ENCODE assay signal across 1 cellular context in the genomic region with DNA sequence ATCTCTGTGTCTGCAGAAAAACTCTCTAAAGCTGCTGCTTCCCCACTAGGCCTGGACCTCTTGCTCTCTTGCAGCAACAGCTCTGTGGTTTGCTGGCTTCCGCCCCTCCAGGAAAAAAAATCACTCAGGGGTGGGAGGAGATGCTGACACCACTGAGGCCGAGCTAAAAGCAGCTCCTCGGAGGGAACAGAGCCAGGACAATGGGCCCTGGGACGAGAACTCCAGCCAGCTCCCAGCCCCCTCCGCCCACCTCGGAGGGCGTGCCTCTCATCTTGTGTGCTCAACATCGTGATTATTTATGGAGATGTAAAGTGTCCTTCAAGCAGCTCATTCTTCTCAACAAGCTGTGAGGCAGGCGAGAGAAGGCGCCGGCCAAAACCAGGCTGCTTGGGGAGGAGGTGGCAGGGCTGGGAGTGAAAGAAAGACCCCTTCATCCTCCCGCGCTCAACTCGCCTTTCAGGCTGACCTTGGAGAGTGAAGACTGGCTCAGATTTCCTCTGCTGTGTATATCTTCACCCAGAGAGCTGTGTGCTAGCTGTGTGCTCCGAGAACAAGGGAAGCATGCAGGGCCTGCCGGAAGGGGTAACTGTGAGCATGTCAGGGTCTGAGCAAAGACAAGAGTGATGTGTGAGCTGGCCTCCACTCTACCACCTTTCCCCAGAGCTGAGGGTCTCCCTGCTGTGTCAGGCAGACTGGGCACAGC.
TF ChIP-seq lines count a peak whose summit lies in the region.

No MANE protein-coding gene starts in this region.

TF ChIP-seq in SK-N-SH, 30 proteins besides CTCF, POLR2A, EP300 and RAD21 (continued from another document):
- TF ChIP-seq, protein P1, sequence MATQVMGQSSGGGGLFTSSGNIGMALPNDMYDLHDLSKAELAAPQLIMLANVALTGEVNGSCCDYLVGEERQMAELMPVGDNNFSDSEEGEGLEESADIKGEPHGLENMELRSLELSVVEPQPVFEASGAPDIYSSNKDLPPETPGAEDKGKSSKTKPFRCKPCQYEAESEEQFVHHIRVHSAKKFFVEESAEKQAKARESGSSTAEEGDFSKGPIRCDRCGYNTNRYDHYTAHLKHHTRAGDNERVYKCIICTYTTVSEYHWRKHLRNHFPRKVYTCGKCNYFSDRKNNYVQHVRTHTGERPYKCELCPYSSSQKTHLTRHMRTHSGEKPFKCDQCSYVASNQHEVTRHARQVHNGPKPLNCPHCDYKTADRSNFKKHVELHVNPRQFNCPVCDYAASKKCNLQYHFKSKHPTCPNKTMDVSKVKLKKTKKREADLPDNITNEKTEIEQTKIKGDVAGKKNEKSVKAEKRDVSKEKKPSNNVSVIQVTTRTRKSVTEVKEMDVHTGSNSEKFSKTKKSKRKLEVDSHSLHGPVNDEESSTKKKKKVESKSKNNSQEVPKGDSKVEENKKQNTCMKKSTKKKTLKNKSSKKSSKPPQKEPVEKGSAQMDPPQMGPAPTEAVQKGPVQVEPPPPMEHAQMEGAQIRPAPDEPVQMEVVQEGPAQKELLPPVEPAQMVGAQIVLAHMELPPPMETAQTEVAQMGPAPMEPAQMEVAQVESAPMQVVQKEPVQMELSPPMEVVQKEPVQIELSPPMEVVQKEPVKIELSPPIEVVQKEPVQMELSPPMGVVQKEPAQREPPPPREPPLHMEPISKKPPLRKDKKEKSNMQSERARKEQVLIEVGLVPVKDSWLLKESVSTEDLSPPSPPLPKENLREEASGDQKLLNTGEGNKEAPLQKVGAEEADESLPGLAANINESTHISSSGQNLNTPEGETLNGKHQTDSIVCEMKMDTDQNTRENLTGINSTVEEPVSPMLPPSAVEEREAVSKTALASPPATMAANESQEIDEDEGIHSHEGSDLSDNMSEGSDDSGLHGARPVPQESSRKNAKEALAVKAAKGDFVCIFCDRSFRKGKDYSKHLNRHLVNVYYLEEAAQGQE (IDR thresholded peaks at IDR 0.05; ENCODE audit: low read depth, low read length) = no peak
- TF ChIP-seq MXI1 (IDR thresholded peaks at IDR 0.05; ENCODE audit: low read depth, low read length) (no peak), JUND (IDR thresholded peaks at IDR 0.05) (no peak), GABPA (IDR thresholded peaks at IDR 0.05; ENCODE audit: low read depth) (no peak)
- TF ChIP-seq, protein P2, sequence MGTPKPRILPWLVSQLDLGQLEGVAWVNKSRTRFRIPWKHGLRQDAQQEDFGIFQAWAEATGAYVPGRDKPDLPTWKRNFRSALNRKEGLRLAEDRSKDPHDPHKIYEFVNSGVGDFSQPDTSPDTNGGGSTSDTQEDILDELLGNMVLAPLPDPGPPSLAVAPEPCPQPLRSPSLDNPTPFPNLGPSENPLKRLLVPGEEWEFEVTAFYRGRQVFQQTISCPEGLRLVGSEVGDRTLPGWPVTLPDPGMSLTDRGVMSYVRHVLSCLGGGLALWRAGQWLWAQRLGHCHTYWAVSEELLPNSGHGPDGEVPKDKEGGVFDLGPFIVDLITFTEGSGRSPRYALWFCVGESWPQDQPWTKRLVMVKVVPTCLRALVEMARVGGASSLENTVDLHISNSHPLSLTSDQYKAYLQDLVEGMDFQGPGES (IDR thresholded peaks at IDR 0.05; ENCODE audit: low read depth, low read length) = no peak
